In genomic region chr10:59624951-59625350, GRCh38 we compare ENCODE assay signal across 29 cellular contexts.
"Had no signal": no experiment of that assay in that cellular context is flagged by ENCODE, and none has a peak within 500 bp of the region (broad histone marks: within the 10 kb centered on the region; RNA-seq: fewer than 3 reads in every experiment).

No MANE protein-coding gene starts in this region.

- H3K27ac Mint-ChIP-seq: dendritic cell treated with granulocyte-macrophage colony-stimulating factor and Interleukin-4, amounts not matched to agents 40 ng/mL and 50 ng/mL, for 4 days; effector memory CD8-positive, alpha-beta T cell; endodermal cell had no signal

- H3K27me3 ChIP-seq: colonic mucosa, dorsolateral prefrontal cortex, esophagus muscularis mucosa, esophagus squamous epithelium, foreskin keratinocyte, gastrocnemius medialis, gastroesophageal sphincter, heart left ventricle had no signal

- H3K9me3 Mint-ChIP-seq: dendritic cell treated with granulocyte-macrophage colony-stimulating factor and Interleukin-4, amounts not matched to agents 40 ng/mL and 50 ng/mL, for 4 days; effector memory CD8-positive, alpha-beta T cell; endodermal cell had no signal

- H3K27ac ChIP-seq: colonic mucosa, coronary artery, epithelial cell of prostate, esophagus squamous epithelium, foreskin keratinocyte, gastrocnemius medialis had no signal

- DNase-seq: colonic mucosa; cortex of kidney; dermis blood vessel endothelial cell; dorsolateral prefrontal cortex; effector CD4-positive, alpha-beta T cell; effector CD8-positive, alpha-beta T cell; effector memory CD4-positive, alpha-beta T cell; effector memory CD8-positive, alpha-beta T cell; endodermal cell; erythroblast; esophagus squamous epithelium; foreskin fibroblast; foreskin keratinocyte; foreskin melanocyte; gastrocnemius medialis; glutamatergic neuron; head of caudate nucleus; heart right ventricle had no signal

- H3K4me3 ChIP-seq: colonic mucosa, coronary artery, esophagus squamous epithelium, gastrocnemius medialis, gastroesophageal sphincter, heart left ventricle, heart right ventricle had no signal

- FAIRE-seq: colon, endometrium, endothelial cell of umbilical vein, frontal cortex had no signal

- H3K27me3 Mint-ChIP-seq: dendritic cell treated with granulocyte-macrophage colony-stimulating factor and Interleukin-4, amounts not matched to agents 40 ng/mL and 50 ng/mL, for 4 days had no signal

- H3K36me3 ChIP-seq: colonic mucosa, esophagus muscularis mucosa, esophagus squamous epithelium, gastrocnemius medialis, gastroesophageal sphincter, heart left ventricle, heart right ventricle had no signal

- H3K9me3 ChIP-seq: colonic mucosa, esophagus muscularis mucosa, esophagus squamous epithelium, gastrocnemius medialis, gastroesophageal sphincter, heart right ventricle had no signal

- ATAC-seq: effector memory CD8-positive, alpha-beta T cell; esophagus mucosa; foreskin keratinocyte; gastrocnemius medialis had no signal

- H3K4me1 ChIP-seq: foreskin keratinocyte, gastrocnemius medialis had no signal

- H3K4me3 Mint-ChIP-seq: dendritic cell treated with granulocyte-macrophage colony-stimulating factor and Interleukin-4, amounts not matched to agents 40 ng/mL and 50 ng/mL, for 4 days; effector memory CD8-positive, alpha-beta T cell; endodermal cell had no signal
